16 cellular contexts compared by ENCODE assay signal in genomic region chr1:10068605-10069294, GRCh38. TPM values are rescaled to one million over a fixed set of nuclear protein-coding genes. Genes with fewer than 3 reads are reported as not detected.
DNase-seq lines count a peak whose midpoint lies in the region; ATAC-seq and TF ChIP-seq lines count a peak whose summit lies in the region.
"Had no signal": no experiment of that assay in that cellular context is flagged by ENCODE, and none has a peak within 500 bp of the region (broad histone marks: within the 10 kb centered on the region; RNA-seq: fewer than 3 reads in every experiment).

No MANE protein-coding gene starts in this region.

- in situ Hi-C loops in GM23248 (cut with MboI): no loop called here

- H3K9ac ChIP-seq in GM23248 (no peak overlapping the region), stomach smooth muscle (ENCODE audit: low read length in 2 of 2) (no peak overlapping the region)

- H3K9me3 ChIP-seq in GM23248 (ENCODE audit: low read depth) (no peaks in the 10 kb centered on the region), stomach smooth muscle (ENCODE audit: control insufficient read depth in 2 of 2, low read length in 2 of 2) (no peaks in the 10 kb centered on the region)

- WGBS in GM23248 (ENCODE audit: low coverage in 1 of 2, low lambda C conversion rate in 2 of 2, missing lambda C conversion rate in 2 of 2), 2 experiments: 65 to 71% methylated on average over 6 of the region's 6 CpGs

- no peaks in the 10 kb centered on the region for H3K27me3 ChIP-seq in GM23248 (replicated peaks; ENCODE audit: insufficient read depth)
- H3K27me3 ChIP-seq in stomach smooth muscle (ENCODE audit: control insufficient read depth in 1 of 2, insufficient read depth in 2 of 2, low read length in 2 of 2): no peaks in the 10 kb centered on the region

- peaks cover 84% of the 10 kb centered on the region for H3K79me2 ChIP-seq in GM23248 (ENCODE audit: insufficient read depth)

- H3K4me3 ChIP-seq in GM23248 (no peak overlapping the region), fibroblast of mammary gland (ENCODE audit: control insufficient read depth, low read depth, low read length) (no peak overlapping the region), stomach smooth muscle (ENCODE audit: low read length in 2 of 2) (peak overlapping the region in 1 of 2 donors; percentile 22)

- H3K36me3 ChIP-seq in GM23248 (ENCODE audit: low read depth) (no peaks in the 10 kb centered on the region), stomach smooth muscle (ENCODE audit: control insufficient read depth in 2 of 2, insufficient read depth in 2 of 2, low read length in 2 of 2) (no peaks in the 10 kb centered on the region)

- peak; percentile 62 for ATAC-seq in WTC11
- no peak for ATAC-seq in HG02973 (IDR thresholded peaks at IDR 0.05; ENCODE audit: unreplicated experiment)
- no peak for ATAC-seq in stimulated activated naive CD8-positive, alpha-beta T cell treated with anti-CD3 and anti-CD28 coated beads, Interleukin-15, Interleukin-2, amounts not matched to agents 100 U/mL and 50 U/mL, for 24 hours
- ATAC-seq: stimulated activated naive CD8-positive, alpha-beta T cell treated with anti-CD3 and anti-CD28 coated beads, Interleukin-15, amount 100 ng/mL, for 72 hours had no signal

- DNase-seq in GM23248 (peak; percentile 33), WTC11 (ENCODE audit: low spot score) (no peak), fibroblast of mammary gland (ENCODE audit: low read depth) (peak; percentile 39), NCI-H510A (lab: John Stamatoyannopoulos, UW) (no peak), dermis blood vessel endothelial cell (no peak)
- no peak for DNase-seq in stimulated activated naive CD8-positive, alpha-beta T cell treated with anti-CD3 and anti-CD28 coated beads, Interleukin-15, Interleukin-2, amounts not matched to agents 100 U/mL and 50 U/mL, for 24 hours
- DNase-seq: activated CD4-positive, CD25-positive, alpha-beta regulatory T cell treated with anti-CD3 and anti-CD28 coated beads, Interleukin-2, amount 50 U/mL, for 72 hours; GDM1; NCI-H146; SIG-M5; stimulated activated naive CD8-positive, alpha-beta T cell treated with anti-CD3 and anti-CD28 coated beads, Interleukin-15, amount 100 ng/mL, for 72 hours; T-helper 2 cell had no signal

- H3K9me2 ChIP-seq in GM23248 (ENCODE audit: insufficient read depth): no peaks in the 10 kb centered on the region

- no peak overlapping the region for H3K4me2 ChIP-seq in GM23248 (ENCODE audit: unreplicated experiment)

- CTCF ChIA-PET in WTC11 (lab: Charles Lee): no interaction called here

- H4K20me1 ChIP-seq in GM23248 (ENCODE audit: insufficient read depth): no peaks in the 10 kb centered on the region

- peak overlapping the region; percentile 18 for H3K27ac Mint-ChIP-seq in WTC11
- H3K27ac Mint-ChIP-seq: nephron; stimulated activated naive CD8-positive, alpha-beta T cell treated with anti-CD3 and anti-CD28 coated beads, Interleukin-15, amount 100 ng/mL, for 72 hours had no signal

- no peak overlapping the region for H3K4me3 Mint-ChIP-seq in WTC11
- H3K4me3 Mint-ChIP-seq: brain; nephron; stimulated activated naive CD8-positive, alpha-beta T cell treated with anti-CD3 and anti-CD28 coated beads, Interleukin-15, amount 100 ng/mL, for 72 hours had no signal

- H3K4me1 ChIP-seq in GM23248 (ENCODE audit: insufficient read depth) (peaks cover 39% of the 10 kb centered on the region), stomach smooth muscle (ENCODE audit: control insufficient read depth, insufficient read depth, low read length) (peaks cover 16% of the 10 kb centered on the region)

- H3K36me3 Mint-ChIP-seq in WTC11: no peaks in the 10 kb centered on the region

- no peaks in the 10 kb centered on the region for H3K9me3 Mint-ChIP-seq in WTC11
- H3K9me3 Mint-ChIP-seq: brain; nephron; stimulated activated naive CD8-positive, alpha-beta T cell treated with anti-CD3 and anti-CD28 coated beads, Interleukin-15, amount 100 ng/mL, for 72 hours had no signal

- H3K4me1 Mint-ChIP-seq in WTC11: peaks cover 39% of the 10 kb centered on the region

- H3K27me3 Mint-ChIP-seq in WTC11 (ENCODE audit: low read depth): no peaks in the 10 kb centered on the region
- H3K27me3 Mint-ChIP-seq: brain; stimulated activated naive CD8-positive, alpha-beta T cell treated with anti-CD3 and anti-CD28 coated beads, Interleukin-15, amount 100 ng/mL, for 72 hours had no signal

- H3K27ac ChIP-seq in GM23248 (no peak overlapping the region), stomach smooth muscle (ENCODE audit: low read length) (peak overlapping the region; percentile 7)

- H2AFZ ChIP-seq in GM23248: no peak overlapping the region

- H3F3A ChIP-seq in GM23248 (ENCODE audit: insufficient read depth): peaks cover 30% of the 10 kb centered on the region

- POLR2A ChIA-PET in WTC11 (lab: Charles Lee): no interaction called here

- TF ChIP-seq CTCF in WTC11 (IDR thresholded peaks at IDR 0.05) (no peak), fibroblast of mammary gland (conservative IDR thresholded peaks at IDR 0.05; ENCODE audit: control insufficient read depth, insufficient read depth, low read depth, low read length) (no peak)

TF ChIP-seq in WTC11, 78 proteins besides CTCF, POLR2A, EP300 and RAD21:
- TF ChIP-seq IRF2 (CRISPR knock-in tag; IDR thresholded peaks at IDR 0.05; ENCODE audit: borderline replicate concordance, low read depth): no peak
- no peak for TF ChIP-seq TP53 (CRISPR knock-in tag; IDR thresholded peaks at IDR 0.05)
- no peak for TF ChIP-seq ZMAT4 (CRISPR knock-in tag; IDR thresholded peaks at IDR 0.05)
- no peak for TF ChIP-seq USF1 (CRISPR knock-in tag; IDR thresholded peaks at IDR 0.05)
- TF ChIP-seq NR1H2 (CRISPR knock-in tag; IDR thresholded peaks at IDR 0.05): no peak
- no peak for TF ChIP-seq ZNF263 (CRISPR knock-in tag; IDR thresholded peaks at IDR 0.05; ENCODE audit: low read depth)
- no peak for TF ChIP-seq E2F4 (CRISPR knock-in tag; IDR thresholded peaks at IDR 0.05; ENCODE audit: borderline replicate concordance, low read depth)
- no peak for TF ChIP-seq NFE2L1 (CRISPR knock-in tag; IDR thresholded peaks at IDR 0.05)
- TF ChIP-seq ETV6 (CRISPR knock-in tag; IDR thresholded peaks at IDR 0.05): no peak
- TF ChIP-seq HMGXB4 (CRISPR knock-in tag; IDR thresholded peaks at IDR 0.05): no peak

RNA-seq across cellular contexts. Expression of gene UBE4B, which starts 36.0 kb away (rescaled TPM):
- 27.6 and 29.3 TPM in 2 replicates for total RNA-seq in GM23248 (2014; rRNA removed; shearing (Covaris generic))
- 14.3 and 15.8 TPM in 2 replicates for polyA plus RNA-seq in GM23248 (2016; fragmentation: Nextera tagmentation; extraction: Ambion mirVana)
- 78.0 to 80.8 TPM (median 79.6 TPM) in 3 replicates for total RNA-seq in WTC11 (2021)
- total RNA-seq in dermis blood vessel endothelial cell: 23.0 and 44.9 TPM in 2 replicates

Comparison
In these comparisons a context has a peak if more than half of its experiments do, and no peak if none do; other contexts are left out.
1. DNase-seq: peak in GM23248 (single experiment) and fibroblast of mammary gland (single experiment); none in WTC11 (single experiment), NCI-H510A (single experiment), stimulated activated naive CD8-positive, alpha-beta T cell treated with anti-CD3 and anti-CD28 coated beads, Interleukin-15, Interleukin-2, amounts not matched to agents 100 U/mL and 50 U/mL, for 24 hours (single experiment) and dermis blood vessel endothelial cell (single experiment).